ENCODE assay signal across 7 cellular contexts in the genomic region with DNA sequence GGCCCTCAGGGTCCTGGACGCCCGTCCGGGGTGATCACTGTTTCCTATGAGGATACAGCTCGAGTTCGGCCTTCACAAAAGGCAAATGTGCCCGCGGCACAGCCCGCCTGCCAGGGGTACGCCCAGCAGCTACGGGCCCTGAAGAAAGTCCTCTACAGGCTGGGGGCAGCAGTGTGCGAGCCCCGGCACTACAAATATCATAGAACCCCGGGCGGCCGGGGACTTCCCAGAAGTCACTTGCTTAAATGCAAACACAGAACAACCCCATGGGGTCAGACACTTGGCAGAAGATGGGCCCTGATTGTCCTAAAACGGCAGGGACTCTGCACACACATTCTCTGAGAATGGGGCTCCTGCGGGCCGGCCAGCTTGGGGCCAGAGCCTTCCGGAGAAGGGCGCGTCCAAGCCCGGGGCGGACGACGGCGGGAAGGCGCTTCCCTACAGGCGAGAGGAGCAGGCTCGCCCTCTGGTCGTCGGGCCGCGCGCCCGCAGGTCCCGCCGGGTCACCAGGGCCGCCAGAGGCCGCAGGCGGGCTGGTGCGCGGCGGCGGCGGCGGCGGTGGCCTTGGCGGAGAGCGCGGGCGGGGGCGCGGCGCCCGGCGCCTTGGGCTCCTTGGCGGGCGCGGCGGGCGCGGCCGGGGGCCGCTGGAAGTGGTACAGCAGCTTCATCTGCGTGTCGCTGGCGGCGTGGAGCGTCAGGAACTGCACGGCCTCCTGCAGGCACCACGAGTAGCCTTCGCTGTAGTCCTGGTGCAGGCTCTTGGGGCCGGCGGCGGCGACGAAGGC. TPM values are rescaled to one million over a fixed set of nuclear protein-coding genes. Genes with fewer than 3 reads are reported as not detected.
DNase-seq lines count a peak whose midpoint lies in the region; ATAC-seq, FAIRE-seq and TF ChIP-seq lines count a peak whose summit lies in the region.

No MANE protein-coding gene starts in this region.

- peaks cover 9% of the 10 kb centered on the region for H3K27me3 Mint-ChIP-seq in activated CD8-positive, alpha-beta T cell treated with anti-CD3 and anti-CD28 coated beads for 36 hours

- H3K4me1 Mint-ChIP-seq in activated CD8-positive, alpha-beta T cell treated with anti-CD3 and anti-CD28 coated beads for 36 hours (ENCODE audit: low read depth) = peaks cover 30% of the 10 kb centered on the region

- CTCF ChIA-PET in activated CD8-positive, alpha-beta T cell treated with anti-CD3 and anti-CD28 coated beads for 36 hours (lab: Charles Lee) = interaction anchor here (1.8 to 1.9 kb wide), 3 partner anchors 11 to 19 kb away, joined by 4 to 10 read pairs (median 6); no protein-coding TSS in a partner anchor

- POLR2A ChIA-PET in activated CD8-positive, alpha-beta T cell treated with anti-CD3 and anti-CD28 coated beads for 36 hours (lab: Charles Lee) = interaction anchor here (0.5 to 11.3 kb wide), 5 partner anchors 10 to 566 kb away, joined by 3 to 138 read pairs (median 3); no protein-coding TSS in a partner anchor

- no peaks in the 10 kb centered on the region for H3K9me3 Mint-ChIP-seq in activated CD8-positive, alpha-beta T cell treated with anti-CD3 and anti-CD28 coated beads for 36 hours

- DNase-seq in HUDEP-2 (lab: John Stamatoyannopoulos, UW; ENCODE audit: unreplicated experiment in 76 of 76) (peak in 61 of 76 experiments; percentile 19 to 75 (median 50)), foreskin melanocyte (peak; percentile 79), KG1 (lab: John Stamatoyannopoulos, UW) (no peak), GM19239 (ENCODE audit: insufficient read length, low spot score) (no peak)
- peak; percentile 70 for DNase-seq in activated CD8-positive, alpha-beta T cell treated with anti-CD3 and anti-CD28 coated beads for 36 hours
- peak; percentile 46 for DNase-seq in stimulated activated CD4-positive, alpha-beta T cell treated with anti-CD3 and anti-CD28 coated beads, Interleukin-4, amount 100 ng/mL, for 24 hours

- no peak for TF ChIP-seq CTCF in activated CD8-positive, alpha-beta T cell treated with anti-CD3 and anti-CD28 coated beads for 36 hours (IDR thresholded peaks at IDR 0.05)

- H3K36me3 Mint-ChIP-seq in activated CD8-positive, alpha-beta T cell treated with anti-CD3 and anti-CD28 coated beads for 36 hours (ENCODE audit: low read depth) = peaks cover 6% of the 10 kb centered on the region

- no peak for FAIRE-seq in GM19239 (lab: Jason Lieb, UNC)

- no peak overlapping the region for H3K27ac Mint-ChIP-seq in activated CD8-positive, alpha-beta T cell treated with anti-CD3 and anti-CD28 coated beads for 36 hours

- intact Hi-C loops in activated CD8-positive, alpha-beta T cell treated with anti-CD3 and anti-CD28 coated beads for 36 hours (cut with micrococcal nuclease) = no loop called here

- peak overlapping the region; percentile 69 for H3K4me3 Mint-ChIP-seq in activated CD8-positive, alpha-beta T cell treated with anti-CD3 and anti-CD28 coated beads for 36 hours

- ATAC-seq in activated CD8-positive, alpha-beta T cell treated with anti-CD3 and anti-CD28 coated beads for 36 hours = no peak
- ATAC-seq in GM18867 (IDR thresholded peaks at IDR 0.05; ENCODE audit: unreplicated experiment) = no peak

RNA-seq across cellular contexts. Expression of gene HES5, which starts 0.9 kb away (rescaled TPM):
- not detected for total RNA-seq in activated CD8-positive, alpha-beta T cell treated with anti-CD3 and anti-CD28 coated beads for 36 hours

RNA-seq across cellular contexts. Expression of gene PANK4, which starts 2.8 kb away (rescaled TPM):
- 10 to 100 TPM; 39.0 to 40.6 TPM for total RNA-seq in activated CD8-positive, alpha-beta T cell treated with anti-CD3 and anti-CD28 coated beads for 36 hours

RNA-seq across cellular contexts. Expression of gene TNFRSF14, which starts 27.0 kb away (rescaled TPM):
- total RNA-seq in activated CD8-positive, alpha-beta T cell treated with anti-CD3 and anti-CD28 coated beads for 36 hours = 100 to 1,000 TPM; 134 to 140 TPM

RNA-seq across cellular contexts. Expression of gene PLCH2, which starts 53.1 kb away (rescaled TPM):
- total RNA-seq in activated CD8-positive, alpha-beta T cell treated with anti-CD3 and anti-CD28 coated beads for 36 hours = 1 to 10 TPM; 2.9 to 6.0 TPM

RNA-seq across cellular contexts. Expression of gene PRXL2B, which starts 57.4 kb away (rescaled TPM):
- total RNA-seq in activated CD8-positive, alpha-beta T cell treated with anti-CD3 and anti-CD28 coated beads for 36 hours = 10 to 100 TPM; 39.1 to 43.6 TPM

Comparison
In these comparisons a context has a peak if more than half of its experiments do, and no peak if none do; other contexts are left out.
1. DNase-seq: peak in HUDEP-2 (61 of 76), activated CD8-positive, alpha-beta T cell treated with anti-CD3 and anti-CD28 coated beads for 36 hours (single experiment), foreskin melanocyte (single experiment) and stimulated activated CD4-positive, alpha-beta T cell treated with anti-CD3 and anti-CD28 coated beads, Interleukin-4, amount 100 ng/mL, for 24 hours (single experiment); none in KG1 (single experiment) and GM19239 (single experiment).